ENCODE assay signal across 17 cellular contexts in the genomic region with DNA sequence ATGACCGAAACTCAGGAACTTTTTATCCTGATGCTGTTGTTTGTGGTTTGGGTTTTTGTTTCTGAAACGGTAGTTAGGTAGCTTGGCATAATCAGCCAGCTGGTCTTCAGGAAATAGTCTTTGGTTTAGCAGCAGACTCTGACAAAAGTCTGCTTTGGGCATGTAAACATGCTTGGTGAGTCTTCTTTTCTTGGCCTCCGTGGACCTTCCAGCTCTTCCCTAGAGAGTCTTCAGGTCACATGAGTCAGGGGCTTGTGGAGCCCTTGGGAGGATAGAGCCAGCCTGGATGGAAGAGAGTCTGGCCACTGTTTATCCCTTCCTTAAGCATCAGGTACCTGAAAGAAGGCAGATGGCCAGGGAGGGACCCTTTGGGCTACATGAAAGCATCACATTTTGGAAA.
DNase-seq lines count a peak whose midpoint lies in the region; ATAC-seq and TF ChIP-seq lines count a peak whose summit lies in the region.
"Had no signal": no experiment of that assay in that cellular context is flagged by ENCODE, and none has a peak within 500 bp of the region (broad histone marks: within the 10 kb centered on the region; RNA-seq: fewer than 3 reads in every experiment).

No MANE protein-coding gene starts in this region.

- peaks cover 46% of the 10 kb centered on the region for H3K36me3 Mint-ChIP-seq in CD4-positive, alpha-beta T cell (ENCODE audit: low read depth)
- peaks cover 56% of the 10 kb centered on the region for H3K36me3 Mint-ChIP-seq in activated B cell treated with CpG ODN at 0.5 μM for 24 hours (ENCODE audit: low read depth)

- peak overlapping the region; percentile 89 for H3K23ac ChIP-seq in IMR-90 (ENCODE audit: low read depth, low read length)

- peak overlapping the region; percentile 78 for H3K27ac Mint-ChIP-seq in CD4-positive, alpha-beta T cell
- H3K27ac Mint-ChIP-seq in activated B cell treated with CpG ODN at 0.5 μM for 24 hours, result peak overlapping the region; percentile 76
- H3K27ac Mint-ChIP-seq: activated naive CD4-positive, alpha-beta T cell treated with anti-CD3 and anti-CD28 coated beads for 36 hours; GM23338 had no signal

- peaks cover 6% of the 10 kb centered on the region; the same call in 1 of the 2 replicates for H4K20me1 ChIP-seq in IMR-90 (ENCODE audit: insufficient read depth, low read length)

- BruUV-seq in IMR-90 (replicated peaks; lab: Mats Ljungman, UMichigan), result no TSS peak

- in situ Hi-C loops in IMR-90 (cut with MboI; ENCODE audit: low sequenced_read_pairs), result loop anchor here (25.0 kb wide), 1 partner anchor 521 kb away; no protein-coding TSS in a partner anchor

- no peak for TF ChIP-seq CTCF in CD4-positive, alpha-beta T cell (IDR thresholded peaks at IDR 0.05)
- TF ChIP-seq CTCF in IMR-90 (conservative IDR thresholded peaks at IDR 0.05; ENCODE audit: low read depth, low read length) (no peak), activated B cell treated with CpG ODN at 0.5 μM for 24 hours (IDR thresholded peaks at IDR 0.05) (no peak), lower lobe of right lung (IDR thresholded peaks at IDR 0.05) (no peak)

- H3K4me3 ChIP-seq in IMR-90 (ENCODE audit: insufficient read depth, low read depth, low read length) (no peak overlapping the region), lower lobe of right lung (no peak overlapping the region)
- H3K4me3 ChIP-seq: cardiac muscle cell, GM23338, hepatocyte, K562, uterus had no signal

- no peak overlapping the region for H3K4me3 Mint-ChIP-seq in CD4-positive, alpha-beta T cell
- no peak overlapping the region for H3K4me3 Mint-ChIP-seq in activated B cell treated with CpG ODN at 0.5 μM for 24 hours
- H3K4me3 Mint-ChIP-seq: activated naive CD4-positive, alpha-beta T cell treated with anti-CD3 and anti-CD28 coated beads for 36 hours; GM23338 had no signal

- peak overlapping the region; percentile 25 for H3K4me2 ChIP-seq in IMR-90 (ENCODE audit: low read depth, low read length)
- H3K4me2 ChIP-seq: GM23338, hepatocyte had no signal

- peak overlapping the region; percentile 89 for H2BK120ac ChIP-seq in IMR-90 (ENCODE audit: low read depth, low read length)

- H2BK20ac ChIP-seq in IMR-90 (ENCODE audit: low read depth, low read length), result peak overlapping the region; percentile 60

- peaks cover 15% of the 10 kb centered on the region for H3K36me3 ChIP-seq in IMR-90 (ENCODE audit: control insufficient read depth, insufficient read depth, low read length)
- H3K36me3 ChIP-seq in lower lobe of right lung, result peaks cover 15% of the 10 kb centered on the region
- H3K36me3 ChIP-seq: cardiac muscle cell, uterus had no signal

- H4K8ac ChIP-seq in IMR-90 (ENCODE audit: low read depth in 2 of 2, low read length in 2 of 2), result peak overlapping the region in 1 of 2 experiments; percentile 65; a peak in 2 of 4 replicates

- no CpG with 5 or more reads among the region's 3 CpGs for WGBS in IMR-90 (ENCODE audit: extremely low coverage in 2 of 2, insufficient read length in 1 of 2), 2 experiments

- no peak for TF ChIP-seq RAD21 in IMR-90 (IDR thresholded peaks at IDR 0.05; ENCODE audit: low read length)

- peaks cover 71% of the 10 kb centered on the region for H3K4me1 Mint-ChIP-seq in CD4-positive, alpha-beta T cell (ENCODE audit: low read depth)
- peaks cover 56% of the 10 kb centered on the region for H3K4me1 Mint-ChIP-seq in activated B cell treated with CpG ODN at 0.5 μM for 24 hours

- H3K14ac ChIP-seq in IMR-90 (replicated peaks; ENCODE audit: low read depth, low read length), result no peak overlapping the region; the same call in 1 of the 2 replicates

- DNase-seq in CD4-positive, alpha-beta T cell, result no peak
- DNase-seq in IMR-90, result peak; percentile 81
- no peak for DNase-seq in activated B cell treated with CpG ODN at 0.5 μM for 24 hours
- peak; percentile 50 for DNase-seq in myocyte (ENCODE audit: low read depth)
- DNase-seq in stimulated activated naive CD4-positive, alpha-beta T cell treated with Interleukin-2 at 50 U/mL for 16 hours (lab: John Stamatoyannopoulos, UW), result no peak
- no peak for DNase-seq in lower lobe of right lung
- DNase-seq in activated CD4-positive, CD25-positive, alpha-beta regulatory T cell treated with anti-CD3 and anti-CD28 coated beads, Interleukin-2, amount 50 U/mL, for 72 hours, result no peak
- no peak for DNase-seq in NCI-H2171 (lab: John Stamatoyannopoulos, UW)
- DNase-seq: activated naive CD4-positive, alpha-beta T cell treated with anti-CD3 and anti-CD28 coated beads for 36 hours; left cardiac atrium; NCI-H187 treated with DMSO at 0.1 percent for 48 hours; SHP77 treated with DMSO at 0.1 percent for 48 hours; uterus had no signal

- H3K79me1 ChIP-seq in IMR-90 (ENCODE audit: low read depth in 1 of 2, low read length in 2 of 2), result peaks cover 18 to 80% of the 10 kb centered on the region in 2 experiments

- H3K9ac ChIP-seq in IMR-90 (ENCODE audit: low read depth, low read length), result no peak overlapping the region

- H3K27ac ChIP-seq in CD4-positive, alpha-beta T cell (ENCODE audit: low read depth, low read length), result no peak overlapping the region
- H3K27ac ChIP-seq in IMR-90 (ENCODE audit: insufficient read depth, low read length) (peak overlapping the region; percentile 90), lower lobe of right lung (no peak overlapping the region)
- H3K27ac ChIP-seq: cardiac muscle cell, hepatocyte, uterus had no signal

- intact Hi-C loops in CD4-positive, alpha-beta T cell (cut with DNase I, micrococcal nuclease), result no loop called here
- intact Hi-C loops in IMR-90 (cut with micrococcal nuclease), result loop anchor here (2.0 kb wide), 1 partner anchor 32 kb away; no protein-coding TSS in a partner anchor
- intact Hi-C loops in activated B cell treated with CpG ODN at 0.5 μM for 24 hours (cut with micrococcal nuclease), result no loop called here
- intact Hi-C loops in lower lobe of right lung (cut with DNase I), result no loop called here

- H3K4ac ChIP-seq in IMR-90 (ENCODE audit: low read depth, low read length), result peak overlapping the region; percentile 84

- dilution Hi-C loops in IMR-90 (cut with HindIII; ENCODE audit: low sequenced_read_pairs, unreplicated experiment), result no loop called here

- H2AK5ac ChIP-seq in IMR-90 (ENCODE audit: low read depth, low read length), result peak overlapping the region; percentile 63; the same call in 1 of the 2 replicates

- peak overlapping the region; percentile 74 for H4K91ac ChIP-seq in IMR-90 (ENCODE audit: insufficient read depth, low read depth, low read length)

- H3K4me1 ChIP-seq in IMR-90 (ENCODE audit: control insufficient read depth, insufficient read depth, low read length) (peaks cover 52% of the 10 kb centered on the region), lower lobe of right lung (peaks cover 10% of the 10 kb centered on the region)
- H3K4me1 ChIP-seq: uterus had no signal

- H3K27me3 Mint-ChIP-seq in CD4-positive, alpha-beta T cell, result no peaks in the 10 kb centered on the region
- no peaks in the 10 kb centered on the region for H3K27me3 Mint-ChIP-seq in activated B cell treated with CpG ODN at 0.5 μM for 24 hours

- peak overlapping the region; percentile 60; the same call in 2 of the 3 replicates for H2BK15ac ChIP-seq in IMR-90 (ENCODE audit: low read depth, low read length)

- H3K27me3 ChIP-seq in CD4-positive, alpha-beta T cell (ENCODE audit: control insufficient read depth, insufficient read depth, low read length), result no peaks in the 10 kb centered on the region
- no peaks in the 10 kb centered on the region for H3K27me3 ChIP-seq in IMR-90 (ENCODE audit: control insufficient read depth, insufficient read depth, low read length)
- H3K27me3 ChIP-seq in lower lobe of right lung (ENCODE audit: low read depth), result no peaks in the 10 kb centered on the region
- H3K27me3 ChIP-seq: cardiac muscle cell, hepatocyte, uterus had no signal

- no peak overlapping the region for H2AFZ ChIP-seq in IMR-90 (replicated peaks; ENCODE audit: low read length, poor library complexity)
- H2AFZ ChIP-seq: GM23338, hepatocyte had no signal

- CTCF ChIA-PET in CD4-positive, alpha-beta T cell (lab: Charles Lee), result interaction anchor here (1.0 kb wide), 1 partner anchor 290 kb away, joined by 5 read pairs; no protein-coding TSS in a partner anchor
- CTCF ChIA-PET in IMR-90 (lab: Yijun Ruan, JAX) (no interaction called here), activated B cell treated with CpG ODN at 0.5 μM for 24 hours (lab: Charles Lee) (interaction anchor here (1.3 to 1.8 kb wide), 3 partner anchors 9 to 521 kb away, joined by 3 to 9 read pairs (median 6); no protein-coding TSS in a partner anchor)

- TF ChIP-seq POLR2A in IMR-90 (IDR thresholded peaks at IDR 0.05; ENCODE audit: low read depth, low read length), result no peak

- H4K5ac ChIP-seq in IMR-90 (ENCODE audit: low read depth, low read length), result peak overlapping the region; percentile 43

- POLR2A ChIA-PET in CD4-positive, alpha-beta T cell (lab: Charles Lee), result interaction anchor here (1.2 kb wide), 1 partner anchor 290 kb away, joined by 6 read pairs; no protein-coding TSS in a partner anchor
- POLR2A ChIA-PET in IMR-90 (lab: Charles Lee; ENCODE audit: unreplicated experiment) (no interaction called here), activated B cell treated with CpG ODN at 0.5 μM for 24 hours (lab: Charles Lee) (no interaction called here)

- H3K9me1 ChIP-seq in IMR-90 (ENCODE audit: insufficient read depth, low read length), result peaks cover 40% of the 10 kb centered on the region

- H3K18ac ChIP-seq in IMR-90 (ENCODE audit: low read depth, low read length), result peak overlapping the region; percentile 10; the same call in 1 of the 2 replicates

- H3K9me3 ChIP-seq in CD4-positive, alpha-beta T cell (ENCODE audit: control insufficient read depth, low read length), result no peaks in the 10 kb centered on the region
- H3K9me3 ChIP-seq in IMR-90 (ENCODE audit: control insufficient read depth, insufficient read depth, low read length) (no peaks in the 10 kb centered on the region), lower lobe of right lung (no peaks in the 10 kb centered on the region)
- H3K9me3 ChIP-seq: uterus had no signal

- peak overlapping the region; percentile 8 for H2AK9ac ChIP-seq in IMR-90 (replicated peaks; ENCODE audit: low read depth, low read length, poor library complexity)

- H2BK5ac ChIP-seq in IMR-90 (ENCODE audit: low read depth, low read length, poor library complexity, severe bottlenecking), result peak overlapping the region; percentile 93

- no peak for ATAC-seq in CD4-positive, alpha-beta T cell (ENCODE audit: poor library complexity)
- ATAC-seq in IMR-90 (ENCODE audit: low read depth), result peak; percentile 46
- no peak for ATAC-seq in activated B cell treated with CpG ODN at 0.5 μM for 24 hours (ENCODE audit: low read depth)
- no peak for ATAC-seq in lower lobe of right lung
- ATAC-seq: GM23338, K562, left cardiac atrium had no signal

- peak overlapping the region; percentile 81 for H3K56ac ChIP-seq in IMR-90 (ENCODE audit: extremely low read depth, insufficient read depth, low read length)

- H3K9me3 Mint-ChIP-seq in CD4-positive, alpha-beta T cell, result no peaks in the 10 kb centered on the region
- no peaks in the 10 kb centered on the region for H3K9me3 Mint-ChIP-seq in activated B cell treated with CpG ODN at 0.5 μM for 24 hours
- H3K9me3 Mint-ChIP-seq: activated naive CD4-positive, alpha-beta T cell treated with anti-CD3 and anti-CD28 coated beads for 36 hours; GM23338 had no signal

TF ChIP-seq in IMR-90, 13 proteins besides CTCF, POLR2A, EP300 and RAD21 (continues in another document):
- no peak for TF ChIP-seq MAZ (IDR thresholded peaks at IDR 0.05; ENCODE audit: borderline replicate concordance, low read depth, low read length)
- no peak for TF ChIP-seq BHLHE40 (IDR thresholded peaks at IDR 0.05; ENCODE audit: low read depth, low read length)
- no peak for TF ChIP-seq CEBPB (IDR thresholded peaks at IDR 0.05; ENCODE audit: low read depth, low read length)

Comparison
In these comparisons a context has a peak if more than half of its experiments do, and no peak if none do; other contexts are left out.
1. DNase-seq: peak in IMR-90 (single experiment) and myocyte (single experiment); none in CD4-positive, alpha-beta T cell (0 of 10), activated B cell treated with CpG ODN at 0.5 μM for 24 hours (single experiment), stimulated activated naive CD4-positive, alpha-beta T cell treated with Interleukin-2 at 50 U/mL for 16 hours (single experiment), lower lobe of right lung (single experiment), activated CD4-positive, CD25-positive, alpha-beta regulatory T cell treated with anti-CD3 and anti-CD28 coated beads, Interleukin-2, amount 50 U/mL, for 72 hours (single experiment) and NCI-H2171 (single experiment).